ENCODE assay signal across 1 cellular context in genomic region chr11:72921028-72921716, GRCh38.
TF ChIP-seq lines count a peak whose summit lies in the region.

No MANE protein-coding gene starts in this region.

TF ChIP-seq in IMR-90, 13 proteins besides CTCF, POLR2A, EP300 and RAD21:
- TF ChIP-seq ELK1 (IDR thresholded peaks at IDR 0.05; ENCODE audit: borderline replicate concordance, low read depth, low read length) (no peak), MAFK (IDR thresholded peaks at IDR 0.05; ENCODE audit: low read depth, low read length) (peak; percentile 15; the same call in 1 of the 2 replicates)
